In the genomic region with DNA sequence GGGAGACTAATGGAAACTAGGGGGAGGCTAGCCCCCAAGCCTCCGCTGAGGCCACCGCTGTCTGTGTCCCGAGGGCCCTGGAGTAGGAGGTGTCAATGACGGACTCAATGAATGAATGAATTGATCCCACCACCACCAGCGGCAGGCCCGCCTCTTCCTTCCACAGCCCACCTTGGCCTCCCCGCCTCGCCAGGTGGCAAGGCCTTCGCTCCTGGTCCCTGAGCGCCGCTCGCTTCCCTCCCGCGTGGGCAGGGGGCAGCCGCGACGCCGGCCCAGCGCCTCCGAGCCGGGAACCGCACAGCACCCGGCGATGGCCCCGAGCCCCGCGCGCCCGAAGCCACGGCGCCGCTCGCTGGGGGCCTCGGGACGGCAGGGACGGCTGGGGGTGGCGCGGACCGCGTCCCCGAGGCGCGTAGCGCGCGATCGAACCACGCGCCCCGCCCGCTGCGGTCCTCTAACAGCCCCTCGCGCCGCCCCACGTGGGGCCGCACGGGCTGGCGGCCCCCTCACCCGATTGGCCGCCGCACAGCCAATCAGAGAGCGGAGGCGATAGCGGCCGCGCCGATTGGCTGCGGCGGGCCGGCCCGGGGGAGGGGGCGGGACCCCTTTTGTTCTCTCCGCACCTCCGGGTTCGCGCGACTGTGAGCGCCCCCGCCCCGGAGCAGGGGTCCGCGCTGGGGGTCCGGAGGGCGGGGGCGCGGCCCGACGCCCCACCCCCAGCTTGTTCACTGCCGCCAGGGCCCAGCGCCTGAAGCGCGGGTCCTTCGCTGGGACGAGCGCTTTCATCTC, we compare ENCODE assay signal across 9 cellular contexts. TPM values are rescaled to one million over a fixed set of nuclear protein-coding genes. Genes with fewer than 3 reads are reported as not detected.
DNase-seq lines count a peak whose midpoint lies in the region; ATAC-seq and TF ChIP-seq lines count a peak whose summit lies in the region.
"Had no signal": no experiment of that assay in that cellular context is flagged by ENCODE, and none has a peak within 500 bp of the region (broad histone marks: within the 10 kb centered on the region; RNA-seq: fewer than 3 reads in every experiment).

No MANE protein-coding gene starts in this region.

- TF ChIP-seq CTCF in foreskin keratinocyte (conservative IDR thresholded peaks at IDR 0.05) (peak; percentile 3), neural progenitor cell (IDR thresholded peaks at IDR 0.05) (no peak), suprapubic skin (IDR thresholded peaks at IDR 0.05) (no peak), PC-3 (conservative IDR thresholded peaks at IDR 0.05; ENCODE audit: low read depth, low read length) (no peak)

- H2AFZ ChIP-seq in neural progenitor cell (replicated peaks): no peak overlapping the region
- no peak overlapping the region for H2AFZ ChIP-seq in PC-3 (ENCODE audit: low read length)

- H3K27ac ChIP-seq in foreskin keratinocyte: no peak overlapping the region
- H3K27ac ChIP-seq in neural progenitor cell: no peak overlapping the region
- H3K27ac ChIP-seq in suprapubic skin: no peak overlapping the region
- no peak overlapping the region for H3K27ac ChIP-seq in PC-3 (ENCODE audit: low read length)

- H3K4me3 ChIP-seq in neural progenitor cell (peak overlapping the region; percentile 36), suprapubic skin (peak overlapping the region; percentile 49), PC-3 (ENCODE audit: low read length) (no peak overlapping the region)

- no peaks in the 10 kb centered on the region for H3K9me3 ChIP-seq in neural progenitor cell (ENCODE audit: low read depth)
- no peaks in the 10 kb centered on the region for H3K9me3 ChIP-seq in suprapubic skin
- no peaks in the 10 kb centered on the region for H3K9me3 ChIP-seq in PC-3 (ENCODE audit: low read length)

- H3K36me3 ChIP-seq in neural progenitor cell (no peaks in the 10 kb centered on the region), suprapubic skin (no peaks in the 10 kb centered on the region), PC-3 (ENCODE audit: low read depth, low read length) (no peaks in the 10 kb centered on the region)

- no TSS peak for BruUV-seq in PC-3 (replicated peaks; lab: Mats Ljungman, UMichigan)

- H3K27ac Mint-ChIP-seq in neural progenitor cell: no peak overlapping the region

- ATAC-seq in foreskin keratinocyte (peak; percentile 28), PC-3 (no peak)
- ATAC-seq: Panc1 had no signal

- peak; percentile 68 for DNase-seq in HK-2 (ENCODE audit: unreplicated experiment)
- peak; percentile 39 for DNase-seq in NCI-H82 treated with DMSO at 0.1 percent for 48 hours (lab: John Stamatoyannopoulos, UW; ENCODE audit: unreplicated experiment)
- peak; percentile 47 for DNase-seq in activated gamma-delta T cell (lab: John Stamatoyannopoulos, UW)
- DNase-seq in foreskin keratinocyte: no peak
- peak; percentile 87 for DNase-seq in neural progenitor cell (ENCODE audit: low spot score)
- peak in 1 of 2 donors; percentile 71 for DNase-seq in suprapubic skin (ENCODE audit: low spot score in 2 of 2)
- no peak for DNase-seq in T1000 (lab: John Stamatoyannopoulos, UW)
- DNase-seq in PC-3: no peak

- H3K9me2 ChIP-seq in PC-3 (replicated peaks; ENCODE audit: low read length): no peaks in the 10 kb centered on the region

- H3K4me1 ChIP-seq in foreskin keratinocyte (no peaks in the 10 kb centered on the region), neural progenitor cell (peaks cover 10% of the 10 kb centered on the region), suprapubic skin (peaks cover 37% of the 10 kb centered on the region), PC-3 (ENCODE audit: insufficient read depth, low read length) (peaks cover 3% of the 10 kb centered on the region)

- no peaks in the 10 kb centered on the region for H3K36me3 Mint-ChIP-seq in neural progenitor cell

- H3K27me3 Mint-ChIP-seq in neural progenitor cell (ENCODE audit: insufficient read depth, low read depth): peaks cover 24% of the 10 kb centered on the region

- H3F3A ChIP-seq in neural progenitor cell (ENCODE audit: low read depth): peaks cover 16% of the 10 kb centered on the region
- no peaks in the 10 kb centered on the region for H3F3A ChIP-seq in PC-3 (ENCODE audit: low read length, unreplicated experiment)

- H3K4me2 ChIP-seq in neural progenitor cell (peak overlapping the region; percentile 73), PC-3 (ENCODE audit: low read length) (no peak overlapping the region)

- H3K4me3 Mint-ChIP-seq in neural progenitor cell: peak overlapping the region; percentile 77

- POLR2A ChIA-PET in PC-3 (lab: Charles Lee; ENCODE audit: unreplicated experiment): no interaction called here

- TF ChIP-seq EP300 in suprapubic skin (IDR thresholded peaks at IDR 0.05): no peak

- peaks cover 59% of the 10 kb centered on the region for H3K4me1 Mint-ChIP-seq in neural progenitor cell

- 25% methylated on average over 21 of the region's 96 CpGs for WGBS in suprapubic skin

- H3K9me3 Mint-ChIP-seq in neural progenitor cell: peaks cover 3% of the 10 kb centered on the region

- TF ChIP-seq POLR2A in suprapubic skin (IDR thresholded peaks at IDR 0.05): no peak

- no peaks in the 10 kb centered on the region for H4K20me1 ChIP-seq in neural progenitor cell (ENCODE audit: low read depth)
- no peaks in the 10 kb centered on the region for H4K20me1 ChIP-seq in PC-3 (ENCODE audit: low read length)

- H3K9ac ChIP-seq in neural progenitor cell (no peak overlapping the region), PC-3 (ENCODE audit: low read length) (no peak overlapping the region)

- H3K79me2 ChIP-seq in neural progenitor cell (ENCODE audit: low read depth): no peaks in the 10 kb centered on the region
- H3K79me2 ChIP-seq in PC-3 (ENCODE audit: low read length): no peaks in the 10 kb centered on the region

- CTCF ChIA-PET in PC-3 (lab: Charles Lee): no interaction called here

- intact Hi-C loops in PC-3 (cut with micrococcal nuclease): no loop called here

- H3K27me3 ChIP-seq in foreskin keratinocyte: peaks cover 32% of the 10 kb centered on the region
- peaks cover 58% of the 10 kb centered on the region for H3K27me3 ChIP-seq in neural progenitor cell
- H3K27me3 ChIP-seq in suprapubic skin: no peaks in the 10 kb centered on the region
- H3K27me3 ChIP-seq in PC-3 (ENCODE audit: low read length): no peaks in the 10 kb centered on the region

RNA-seq across cellular contexts. Expression of a gene that starts 31.4 kb away (rescaled TPM):
- 3,185 and 3,808 TPM in 2 replicates for total RNA-seq in foreskin keratinocyte
- polyA plus RNA-seq in foreskin keratinocyte: 3,262 and 3,802 TPM in 2 replicates
- total RNA-seq in neural progenitor cell (ENCODE audit: low replicate concordance): 1,228 and 2,405 TPM in 2 replicates
- total RNA-seq in suprapubic skin: 1,000 to 10,000 TPM; 2,659 to 6,485 (median 4,163) TPM
- 4,503 and 4,798 TPM in 2 replicates for total RNA-seq in PC-3 (2014; rRNA removed)

RNA-seq across cellular contexts. Expression of a gene that starts 47.0 kb away (rescaled TPM):
- total RNA-seq in foreskin keratinocyte (not detected in 2 replicates), neural progenitor cell (ENCODE audit: low replicate concordance) (0.28 TPM in 1 of 2 replicates, not detected in the other), suprapubic skin (1 to 10 TPM in 3 of 4 donors, under 1 TPM in 1; 0.52 to 4.7 (median 3.3) TPM), PC-3 (2014; rRNA removed) (0.87 and 2.4 TPM in 2 replicates)
- polyA plus RNA-seq in foreskin keratinocyte: not detected in 2 replicates

Comparison
In these comparisons a context has a peak if more than half of its experiments do, and no peak if none do; other contexts are left out.
1. DNase-seq: peak in HK-2 (single experiment), NCI-H82 treated with DMSO at 0.1 percent for 48 hours (single experiment), activated gamma-delta T cell (single experiment) and neural progenitor cell (single experiment); none in foreskin keratinocyte (0 of 2), T1000 (single experiment) and PC-3 (single experiment).